13 cellular contexts compared by ENCODE assay signal in the genomic region with DNA sequence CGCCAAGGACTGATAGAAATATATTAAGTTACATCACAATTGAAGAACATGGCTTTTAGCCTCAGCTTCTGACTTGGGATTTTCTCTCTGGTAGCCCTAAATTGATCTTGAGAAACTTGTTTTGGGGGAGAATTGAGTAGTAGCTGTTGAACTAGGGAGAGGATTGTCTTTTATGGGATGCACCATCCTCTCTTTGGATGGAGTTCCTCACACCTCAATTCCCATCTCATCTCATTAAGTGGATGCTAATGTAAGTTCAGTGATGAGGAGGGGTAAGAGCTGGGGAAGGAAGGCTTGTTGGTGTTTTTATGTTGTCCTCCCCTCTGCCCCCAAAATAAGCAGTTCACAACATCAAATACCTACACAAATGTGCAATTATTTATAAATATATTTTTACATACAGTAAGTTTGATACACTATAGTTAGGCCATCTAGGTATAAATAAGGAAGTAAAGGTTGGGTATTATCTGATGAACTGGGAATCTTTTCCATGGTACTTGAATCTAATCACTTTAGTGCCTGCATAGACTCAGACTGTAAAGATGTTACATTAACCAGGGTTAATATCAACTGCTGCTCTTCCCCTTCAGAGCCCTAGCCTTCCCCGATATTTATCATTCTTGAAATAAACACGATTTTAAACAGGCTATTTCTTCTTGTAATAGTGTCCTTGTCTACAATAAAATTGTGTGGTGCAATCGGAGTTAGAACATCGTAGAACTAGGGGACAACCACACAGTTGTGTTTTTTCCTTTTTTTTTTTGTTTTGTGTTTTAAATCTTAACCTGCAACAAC. TPM values are rescaled to one million over a fixed set of nuclear protein-coding genes. Genes with fewer than 3 reads are reported as not detected.
DNase-seq lines count a peak whose midpoint lies in the region; ATAC-seq and TF ChIP-seq lines count a peak whose summit lies in the region.
"Had no signal": no experiment of that assay in that cellular context is flagged by ENCODE, and none has a peak within 500 bp of the region (broad histone marks: within the 10 kb centered on the region; RNA-seq: fewer than 3 reads in every experiment).

No MANE protein-coding gene starts in this region.

- H3K27me3 ChIP-seq in adipocyte (replicated peaks; ENCODE audit: control insufficient read depth, insufficient read depth, low read length): no peaks in the 10 kb centered on the region
- no peaks in the 10 kb centered on the region for H3K27me3 ChIP-seq in gastroesophageal sphincter
- peaks cover 18 to 36% (median 30%) of the 10 kb centered on the region in 3 donors for H3K27me3 ChIP-seq in gastrocnemius medialis

- H3K36me3 ChIP-seq in adipocyte (ENCODE audit: control insufficient read depth, insufficient read depth, low read length, severe bottlenecking) (no peaks in the 10 kb centered on the region), gastroesophageal sphincter (no peaks in the 10 kb centered on the region), gastrocnemius medialis (no peaks in the 10 kb centered on the region)

- H3K27ac ChIP-seq in gastroesophageal sphincter: peak overlapping the region; percentile 64 to 98 (median 88)
- peak overlapping the region; percentile 1 to 79 (median 77) for H3K27ac ChIP-seq in gastrocnemius medialis

- peak; percentile 48 for DNase-seq in Caki2 (ENCODE audit: low read depth)
- DNase-seq in adipocyte (ENCODE audit: low read depth): peak; percentile 41
- DNase-seq in gastrocnemius medialis: no peak
- DNase-seq in SHP77 (lab: John Stamatoyannopoulos, UW): no peak
- DNase-seq in ecto neural progenitor cell (ENCODE audit: low spot score): no peak
- DNase-seq in 8988T: no peak
- DNase-seq: activated naive CD8-positive, alpha-beta T cell treated with anti-CD3 and anti-CD28 coated beads for 36 hours; CD8-positive, alpha-beta memory T cell; NCI-H1092 treated with DMSO at 0.1 percent for 48 hours; T-helper 17 cell had no signal

- no peak for TF ChIP-seq EP300 in gastroesophageal sphincter (IDR thresholded peaks at IDR 0.05)

- intact Hi-C loops in gastrocnemius medialis (cut with DNase I; ENCODE audit: low total_unique reads): loop anchor here (5.0 to 10.0 kb wide), 3 partner anchors 68 to 935 kb away; no protein-coding TSS in a partner anchor

- ATAC-seq in gastroesophageal sphincter (no peak), gastrocnemius medialis (no peak), GM18511 (IDR thresholded peaks at IDR 0.05; ENCODE audit: unreplicated experiment) (no peak)
- ATAC-seq: esophagus mucosa, T-helper 17 cell had no signal

- in situ Hi-C loops in Caki2 (cut with HindIII; ENCODE audit: low pct_unique_long_range_greater_than_20kb, low sequenced_read_pairs) (loop anchor here (10.0 kb wide), 1 partner anchor 255 kb away; no protein-coding TSS in a partner anchor), gastrocnemius medialis (cut with MboI; ENCODE audit: low sequenced_read_pairs in 4 of 4) (loop anchor here in 2 of 4 donors (10.0 to 25.0 kb wide), 2 partner anchors 423 to 745 kb away; no protein-coding TSS in a partner anchor)

- no peak for TF ChIP-seq POLR2A in gastroesophageal sphincter (IDR thresholded peaks at IDR 0.05)
- no peak for TF ChIP-seq POLR2A in gastrocnemius medialis (IDR thresholded peaks at IDR 0.05)

- H3K9me3 ChIP-seq in adipocyte (ENCODE audit: control insufficient read depth, low read length) (no peaks in the 10 kb centered on the region), gastroesophageal sphincter (no peaks in the 10 kb centered on the region), gastrocnemius medialis (no peaks in the 10 kb centered on the region)

- peak overlapping the region; percentile 89 for H3K4me3 ChIP-seq in adipocyte (ENCODE audit: low read length)
- peak overlapping the region; percentile 58 to 99 for H3K4me3 ChIP-seq in gastroesophageal sphincter
- H3K4me3 ChIP-seq in gastrocnemius medialis: peak overlapping the region in 1 of 4 donors; percentile 58

- H3K9ac ChIP-seq in adipocyte (ENCODE audit: low read length): peak overlapping the region; percentile 91

- TF ChIP-seq CTCF in gastroesophageal sphincter (IDR thresholded peaks at IDR 0.05) (no peak), gastrocnemius medialis (IDR thresholded peaks at IDR 0.05 in 4 of 5, conservative IDR thresholded peaks at IDR 0.05 in 1 of 5) (no peak)

- H3K4me1 ChIP-seq in adipocyte (ENCODE audit: control insufficient read depth, insufficient read depth, low read length) (peaks cover 48% of the 10 kb centered on the region), gastroesophageal sphincter (peaks cover 8 to 61% (median 15%) of the 10 kb centered on the region in 3 donors), gastrocnemius medialis (peaks cover 7 to 13% of the 10 kb centered on the region in 2 donors)

- 10 to 18% methylated on average over 5 of the region's 5 CpGs for WGBS in gastroesophageal sphincter (ENCODE audit: low coverage in 1 of 2), 2 donors

RNA-seq across cellular contexts. Expression of a gene that starts 4.2 kb away (rescaled TPM):
- 26.6 and 32.5 TPM in 2 replicates for total RNA-seq in Caki2 (2014; rRNA removed; shearing (Covaris generic); ENCODE audit: low replicate concordance)
- total RNA-seq in gastroesophageal sphincter: 100 to 1,000 TPM; 134 to 468 (median 297) TPM
- total RNA-seq in gastrocnemius medialis: 10 to 100 TPM in 1 of 4 donors, 1 to 10 TPM in 3; 6.8 to 10.8 (median 9.2) TPM
- total RNA-seq: CD8-positive, alpha-beta memory T cell had no signal

Comparison
In these comparisons a context has a peak if more than half of its experiments do, and no peak if none do; other contexts are left out.
1. DNase-seq: peak in Caki2 (single experiment) and adipocyte (single experiment); none in gastrocnemius medialis (0 of 2), SHP77 (0 of 2), ecto neural progenitor cell (single experiment) and 8988T (single experiment).